ENCODE assay signal across 8 cellular contexts in the genomic region with DNA sequence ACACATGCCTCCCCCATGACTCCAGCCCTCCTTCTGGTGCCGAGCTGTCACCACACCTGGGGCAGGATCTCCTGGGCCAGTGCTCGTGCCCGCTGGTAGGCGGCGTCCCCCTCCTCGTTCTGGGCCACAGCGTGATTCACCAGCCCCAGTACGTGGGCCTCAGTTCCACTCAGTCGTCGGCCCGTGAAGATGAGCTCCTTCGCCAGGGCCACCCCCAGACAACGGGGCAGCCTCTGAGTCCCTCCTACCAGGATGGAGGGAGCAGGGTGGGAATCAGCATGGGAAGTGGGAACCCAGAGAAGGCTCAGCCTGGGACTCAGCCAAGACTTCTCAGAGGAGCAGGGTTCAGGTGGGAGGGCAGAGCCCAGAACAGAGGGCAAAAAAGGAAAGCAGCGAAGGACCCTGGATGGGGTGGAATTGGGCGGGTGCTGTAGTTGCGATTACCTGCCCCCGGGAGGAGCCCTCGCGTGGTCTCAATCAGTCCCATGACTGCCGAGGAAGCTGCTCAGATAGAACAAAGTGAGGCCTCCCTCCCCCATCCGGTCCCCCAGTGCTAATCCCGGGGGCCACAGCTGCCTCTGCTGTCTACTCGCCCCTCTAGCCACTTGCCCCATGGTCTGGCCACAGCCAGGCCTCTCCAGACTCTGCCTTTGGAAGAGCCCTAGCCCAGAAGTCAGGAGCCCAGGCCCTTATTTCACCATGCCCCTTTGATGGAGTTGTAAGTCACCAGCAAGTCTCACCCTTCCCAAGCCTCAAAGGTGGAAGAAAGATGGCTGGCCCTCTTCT. TPM values are rescaled to one million over a fixed set of nuclear protein-coding genes. Genes with fewer than 3 reads are reported as not detected.
A peak's percentile ranks its signal among the peaks of the same experiment; 100 is the strongest.
DNase-seq lines count a peak whose midpoint lies in the region; ATAC-seq and TF ChIP-seq lines count a peak whose summit lies in the region.

No MANE protein-coding gene starts in this region.

- peak in 3 of 5 experiments; percentile 27 to 32 (median 30) for TF ChIP-seq CTCF in transverse colon (IDR thresholded peaks at IDR 0.05)

- intact Hi-C loops in left ventricle myocardium superior (cut with micrococcal nuclease): loop anchor here (10.0 kb wide), 1 partner anchor 280 kb away; no protein-coding TSS in a partner anchor
- intact Hi-C loops in transverse colon (cut with DNase I; ENCODE audit: low total_unique reads): no loop called here

- DNase-seq in NCI-H2196 (lab: John Stamatoyannopoulos, UW; ENCODE audit: unreplicated experiment) (peak; percentile 21), NCI-H2196 treated with DMSO at 0.1 percent for 48 hours (lab: John Stamatoyannopoulos, UW; ENCODE audit: unreplicated experiment) (no peak), LoVo (ENCODE audit: low spot score) (peak; percentile 6), left ventricle myocardium superior (no peak), transverse colon (no peak), NCI-H1092 (lab: John Stamatoyannopoulos, UW) (no peak)
- DNase-seq in activated CD4-positive, alpha-beta memory T cell treated with anti-CD3 and anti-CD28 coated beads, Interleukin-2, amount 10 ng/mL, durations not matched to agents 7 days and 5 days: peak; percentile 40

- no peaks in the 10 kb centered on the region for H3K9me3 Mint-ChIP-seq in activated CD4-positive, alpha-beta memory T cell treated with anti-CD3 and anti-CD28 coated beads, Interleukin-2, amount 10 ng/mL, durations not matched to agents 7 days and 5 days

- WGBS in transverse colon (ENCODE audit: low coverage in 1 of 2), 2 donors: 79% methylated on average over 23 of the region's 23 CpGs; no CpG with 5 or more reads in 1 of the 2 donors

- no peaks in the 10 kb centered on the region for H3K36me3 ChIP-seq in transverse colon

- CTCF ChIA-PET in activated CD4-positive, alpha-beta memory T cell treated with anti-CD3 and anti-CD28 coated beads, Interleukin-2, amount 10 ng/mL, durations not matched to agents 7 days and 5 days (lab: Charles Lee): interaction anchor here (0.6 to 1.6 kb wide), 5 partner anchors 10 to 294 kb away, joined by 3 to 5 read pairs (median 3); a partner anchor contains a TSS

- TF ChIP-seq EP300 in transverse colon (IDR thresholded peaks at IDR 0.05; ENCODE audit: low read depth): no peak

- H3K27ac ChIP-seq in transverse colon: no peak overlapping the region

- no peak overlapping the region for H3K27ac Mint-ChIP-seq in activated CD4-positive, alpha-beta memory T cell treated with anti-CD3 and anti-CD28 coated beads, Interleukin-2, amount 10 ng/mL, durations not matched to agents 7 days and 5 days

- H3K4me3 ChIP-seq in transverse colon: no peak overlapping the region

- no peaks in the 10 kb centered on the region for H3K4me1 Mint-ChIP-seq in activated CD4-positive, alpha-beta memory T cell treated with anti-CD3 and anti-CD28 coated beads, Interleukin-2, amount 10 ng/mL, durations not matched to agents 7 days and 5 days

- H3K4me3 Mint-ChIP-seq in activated CD4-positive, alpha-beta memory T cell treated with anti-CD3 and anti-CD28 coated beads, Interleukin-2, amount 10 ng/mL, durations not matched to agents 7 days and 5 days: no peak overlapping the region

- H3K27me3 Mint-ChIP-seq in activated CD4-positive, alpha-beta memory T cell treated with anti-CD3 and anti-CD28 coated beads, Interleukin-2, amount 10 ng/mL, durations not matched to agents 7 days and 5 days: no peaks in the 10 kb centered on the region

- no peaks in the 10 kb centered on the region for H3K27me3 ChIP-seq in transverse colon

- ATAC-seq in left ventricle myocardium superior (peak; percentile 34), GM21737 (IDR thresholded peaks at IDR 0.05; ENCODE audit: unreplicated experiment) (no peak)

- H3K4me1 ChIP-seq in transverse colon: peaks cover 0 to 7% (median 1%) of the 10 kb centered on the region in 4 donors

- POLR2A ChIA-PET in activated CD4-positive, alpha-beta memory T cell treated with anti-CD3 and anti-CD28 coated beads, Interleukin-2, amount 10 ng/mL, durations not matched to agents 7 days and 5 days (lab: Charles Lee): no interaction called here

- no peaks in the 10 kb centered on the region for H3K9me3 ChIP-seq in transverse colon

- in situ Hi-C loops in transverse colon (cut with MboI; ENCODE audit: low pct_ligation_motif_present in 1 of 4, low pct_unique_long_range_greater_than_20kb in 1 of 4, low sequenced_read_pairs in 3 of 4): loop anchor here in 1 of 4 donors (25.0 kb wide), 1 partner anchor 283 kb away; a partner anchor contains a TSS

- H3K36me3 Mint-ChIP-seq in activated CD4-positive, alpha-beta memory T cell treated with anti-CD3 and anti-CD28 coated beads, Interleukin-2, amount 10 ng/mL, durations not matched to agents 7 days and 5 days (ENCODE audit: low read depth): no peaks in the 10 kb centered on the region

- no peak for TF ChIP-seq POLR2A in transverse colon (IDR thresholded peaks at IDR 0.05)

RNA-seq across cellular contexts. Expression of a gene that starts 16.8 kb away (rescaled TPM):
- 10 to 100 TPM; 63.9 to 64.5 TPM for total RNA-seq in activated CD4-positive, alpha-beta memory T cell treated with anti-CD3 and anti-CD28 coated beads, Interleukin-2, amount 10 ng/mL, durations not matched to agents 7 days and 5 days
- total RNA-seq in left ventricle myocardium superior (155 TPM), transverse colon (100 to 1,000 TPM; 129 to 622 (median 214) TPM)

RNA-seq across cellular contexts. Expression of a gene that starts 22.3 kb away (rescaled TPM):
- total RNA-seq in activated CD4-positive, alpha-beta memory T cell treated with anti-CD3 and anti-CD28 coated beads, Interleukin-2, amount 10 ng/mL, durations not matched to agents 7 days and 5 days: 10 to 100 TPM; 91.0 to 99.9 TPM
- total RNA-seq in left ventricle myocardium superior: 144 TPM
- 100 to 1,000 TPM; 114 to 311 (median 223) TPM for total RNA-seq in transverse colon

Comparison
In these comparisons a context has a peak if more than half of its experiments do, and no peak if none do; other contexts are left out.
1. DNase-seq: peak in NCI-H2196 (single experiment), LoVo (single experiment) and activated CD4-positive, alpha-beta memory T cell treated with anti-CD3 and anti-CD28 coated beads, Interleukin-2, amount 10 ng/mL, durations not matched to agents 7 days and 5 days (single experiment); none in NCI-H2196 treated with DMSO at 0.1 percent for 48 hours (single experiment), left ventricle myocardium superior (single experiment), transverse colon (single experiment) and NCI-H1092 (single experiment).